ENCODE assay signal across 14 cellular contexts in genomic region chr14:69096766-69097475, GRCh38. TPM values are rescaled to one million over a fixed set of nuclear protein-coding genes. Genes with fewer than 3 reads are reported as not detected.
A peak's percentile ranks its signal among the peaks of the same experiment; 100 is the strongest.
DNase-seq lines count a peak whose midpoint lies in the region; ATAC-seq and TF ChIP-seq lines count a peak whose summit lies in the region.
"Had no signal": no experiment of that assay in that cellular context is flagged by ENCODE, and none has a peak within 500 bp of the region (broad histone marks: within the 10 kb centered on the region; RNA-seq: fewer than 3 reads in every experiment).

No MANE protein-coding gene starts in this region.

- WGBS in right cardiac atrium = 60% methylated on average over 4 of the region's 4 CpGs

- H3K4me3 ChIP-seq in BE2C (ENCODE audit: low read depth, low read length) (no peak overlapping the region), PC-3 (ENCODE audit: low read length) (no peak overlapping the region), fibroblast of the aortic adventitia (ENCODE audit: low read depth, low read length) (no peak overlapping the region), parathyroid adenoma (ENCODE audit: low read depth, low read length) (no peak overlapping the region), right cardiac atrium (ENCODE audit: low read length) (no peak overlapping the region), breast epithelium (no peak overlapping the region), upper lobe of right lung (no peak overlapping the region)

- TF ChIP-seq CTCF in BE2C (IDR thresholded peaks at IDR 0.05; ENCODE audit: low read depth, low read length) (0 out of 2 replicates have a peak, but pooled peaks have one; percentile 7), PC-3 (conservative IDR thresholded peaks at IDR 0.05; ENCODE audit: low read depth, low read length) (peak; percentile 38; the same call in 1 of the 2 replicates), fibroblast of the aortic adventitia (IDR thresholded peaks at IDR 0.05; ENCODE audit: insufficient read depth, low read length) (peak; percentile 8), parathyroid adenoma (IDR thresholded peaks at IDR 0.05) (no peak), breast epithelium (IDR thresholded peaks at IDR 0.05) (no peak), upper lobe of right lung (IDR thresholded peaks at IDR 0.05) (no peak)

- H4K20me1 ChIP-seq in PC-3 (ENCODE audit: low read length) = no peaks in the 10 kb centered on the region

- no peak for TF ChIP-seq POLR2A in breast epithelium (IDR thresholded peaks at IDR 0.05)

- H3K4me1 ChIP-seq in BE2C = no peaks in the 10 kb centered on the region; the same call in none of the 2 replicates
- H3K4me1 ChIP-seq in PC-3 (ENCODE audit: insufficient read depth, low read length) = peaks cover 16% of the 10 kb centered on the region
- peaks cover 11% of the 10 kb centered on the region for H3K4me1 ChIP-seq in parathyroid adenoma
- peaks cover 8% of the 10 kb centered on the region for H3K4me1 ChIP-seq in right cardiac atrium (ENCODE audit: control insufficient read depth, insufficient read depth, low read length)
- peaks cover 0 to 6% of the 10 kb centered on the region in 2 donors for H3K4me1 ChIP-seq in breast epithelium
- H3K4me1 ChIP-seq in upper lobe of right lung = peaks cover 22% of the 10 kb centered on the region

- H3K4me2 ChIP-seq in PC-3 (ENCODE audit: low read length) (no peak overlapping the region), parathyroid adenoma (ENCODE audit: low read length) (no peak overlapping the region)

- H3K9me3 ChIP-seq in BE2C (no peaks in the 10 kb centered on the region), PC-3 (ENCODE audit: low read length) (no peaks in the 10 kb centered on the region), parathyroid adenoma (ENCODE audit: control insufficient read depth, low read length) (no peaks in the 10 kb centered on the region), right cardiac atrium (ENCODE audit: control insufficient read depth, low read length) (no peaks in the 10 kb centered on the region), breast epithelium (no peaks in the 10 kb centered on the region), upper lobe of right lung (no peaks in the 10 kb centered on the region)

- H3K27me3 ChIP-seq in BE2C (no peaks in the 10 kb centered on the region), PC-3 (ENCODE audit: low read length) (no peaks in the 10 kb centered on the region), parathyroid adenoma (ENCODE audit: control insufficient read depth, insufficient read depth, low read length) (no peaks in the 10 kb centered on the region), right cardiac atrium (ENCODE audit: control insufficient read depth, insufficient read depth) (no peaks in the 10 kb centered on the region), breast epithelium (no peaks in the 10 kb centered on the region), upper lobe of right lung (no peaks in the 10 kb centered on the region)

- H3K79me2 ChIP-seq in PC-3 (ENCODE audit: low read length) (no peaks in the 10 kb centered on the region), parathyroid adenoma (peaks cover 24% of the 10 kb centered on the region)

- ATAC-seq in PC-3 (no peak), right cardiac atrium (no peak), upper lobe of right lung (no peak)

- H3K9ac ChIP-seq in PC-3 (ENCODE audit: low read length) (no peak overlapping the region), parathyroid adenoma (no peak overlapping the region)

- no peaks in the 10 kb centered on the region for H3K9me2 ChIP-seq in PC-3 (replicated peaks; ENCODE audit: low read length)

- H3K27ac ChIP-seq in PC-3 (ENCODE audit: low read length) = no peak overlapping the region
- peak overlapping the region; percentile 25 for H3K27ac ChIP-seq in parathyroid adenoma
- no peak overlapping the region for H3K27ac ChIP-seq in right cardiac atrium (ENCODE audit: low read length)
- H3K27ac ChIP-seq in breast epithelium = peak overlapping the region in 1 of 2 donors; percentile 22
- H3K27ac ChIP-seq in upper lobe of right lung = no peak overlapping the region

- CTCF ChIA-PET in PC-3 (lab: Charles Lee) = no interaction called here

- DNase-seq in BE2C = no peak
- DNase-seq in PC-3 = no peak
- DNase-seq in fibroblast of the aortic adventitia (ENCODE audit: low read depth) = peak; percentile 38
- no peak for DNase-seq in right cardiac atrium
- DNase-seq in breast epithelium (ENCODE audit: low spot score in 2 of 2) = no peak
- DNase-seq in upper lobe of right lung = no peak
- no peak for DNase-seq in ACHN
- DNase-seq: activated B cell treated with CpG ODN at 0.5 μM for 24 hours, endodermal cell, islet precursor cell, NCI-H1930, NCI-H774, substantia nigra had no signal

- H3K36me3 ChIP-seq in BE2C (no peaks in the 10 kb centered on the region), PC-3 (ENCODE audit: low read depth, low read length) (no peaks in the 10 kb centered on the region; the same call in 1 of the 2 replicates), parathyroid adenoma (ENCODE audit: control insufficient read depth, insufficient read depth, low read length) (no peaks in the 10 kb centered on the region), breast epithelium (no peaks in the 10 kb centered on the region), upper lobe of right lung (peaks cover 2% of the 10 kb centered on the region)

- in situ Hi-C loops in ACHN (cut with HindIII; ENCODE audit: low pct_ligation_motif_present, low pct_unique_long_range_greater_than_20kb, low sequenced_read_pairs) = no loop called here

- no peaks in the 10 kb centered on the region for H3F3A ChIP-seq in PC-3 (ENCODE audit: low read length, unreplicated experiment)

- no TSS peak for BruUV-seq in PC-3 (replicated peaks; lab: Mats Ljungman, UMichigan)

- H2AFZ ChIP-seq in PC-3 (ENCODE audit: low read length) (no peak overlapping the region), parathyroid adenoma (no peak overlapping the region)

- POLR2A ChIA-PET in PC-3 (lab: Charles Lee; ENCODE audit: unreplicated experiment) = interaction anchor here (0.6 to 0.7 kb wide), 2 partner anchors 200 to 212 kb away, joined by 4 to 14 read pairs; no protein-coding TSS in a partner anchor

- intact Hi-C loops in PC-3 (cut with micrococcal nuclease) = no loop called here
- intact Hi-C loops in right cardiac atrium (cut with DNase I) = loop anchor here in 1 of 4 donors (10.0 kb wide), 1 partner anchor 192 kb away; no protein-coding TSS in a partner anchor
- intact Hi-C loops in breast epithelium (cut with DNase I; ENCODE audit: low total_unique reads) = no loop called here
- intact Hi-C loops in upper lobe of right lung (cut with DNase I) = no loop called here

RNA-seq across cellular contexts. Expression of gene DCAF5, which starts 56.0 kb away (rescaled TPM):
- polyA plus RNA-seq in BE2C (2012; ENCODE audit: insufficient read depth, insufficient read length, low read depth) = 41.7 TPM
- total RNA-seq in PC-3 (2014; rRNA removed) = 17.5 and 21.0 TPM in 2 replicates
- 15.8 and 25.2 TPM in 2 replicates for total RNA-seq in fibroblast of the aortic adventitia (ENCODE audit: low replicate concordance)
- total RNA-seq in right cardiac atrium = 10 to 100 TPM; 46.6 to 53.6 (median 48.0) TPM
- 22.5 TPM for polyA plus RNA-seq in right cardiac atrium
- 10 to 100 TPM; 40.4 to 45.0 (median 43.3) TPM for total RNA-seq in breast epithelium
- 57.3 TPM for total RNA-seq in upper lobe of right lung

Comparison
In these comparisons a context has a peak if more than half of its experiments do, and no peak if none do; other contexts are left out.
1. CTCF ChIP-seq: peak in BE2C (single experiment), PC-3 (single experiment) and fibroblast of the aortic adventitia (single experiment); none in parathyroid adenoma (single experiment), breast epithelium (0 of 3) and upper lobe of right lung (single experiment).